12 cellular contexts compared by ENCODE assay signal in genomic region chr2:10167316-10167715, GRCh38. TPM values are rescaled to one million over a fixed set of nuclear protein-coding genes. Genes with fewer than 3 reads are reported as not detected.
DNase-seq lines count a peak whose midpoint lies in the region; ATAC-seq and TF ChIP-seq lines count a peak whose summit lies in the region.
"Had no signal": no experiment of that assay in that cellular context is flagged by ENCODE, and none has a peak within 500 bp of the region (broad histone marks: within the 10 kb centered on the region; RNA-seq: fewer than 3 reads in every experiment).

No MANE protein-coding gene starts in this region.

- peak in 1 of 2 donors; percentile 12 for ATAC-seq in activated naive CD4-positive, alpha-beta T cell treated with anti-CD3 and anti-CD28 coated beads, Interleukin-2, amount 50 U/mL, for 72 hours
- ATAC-seq in effector memory CD8-positive, alpha-beta T cell (replicated peaks), result no peak
- ATAC-seq in HG03565 (IDR thresholded peaks at IDR 0.05; ENCODE audit: unreplicated experiment), result no peak
- ATAC-seq: HCT116 had no signal

- CTCF ChIA-PET in activated naive CD4-positive, alpha-beta T cell treated with anti-CD3 and anti-CD28 coated beads for 36 hours (lab: Charles Lee), result no interaction called here

- no peaks in the 10 kb centered on the region for H3K9me3 Mint-ChIP-seq in activated naive CD4-positive, alpha-beta T cell treated with anti-CD3 and anti-CD28 coated beads, Interleukin-2, amount 50 U/mL, for 72 hours
- H3K9me3 Mint-ChIP-seq in activated naive CD4-positive, alpha-beta T cell treated with anti-CD3 and anti-CD28 coated beads for 36 hours, result no peaks in the 10 kb centered on the region
- H3K9me3 Mint-ChIP-seq in effector memory CD8-positive, alpha-beta T cell, result no peaks in the 10 kb centered on the region
- no peaks in the 10 kb centered on the region for H3K9me3 Mint-ChIP-seq in nephron progenitor cell

- no peaks in the 10 kb centered on the region for H3K27me3 Mint-ChIP-seq in activated naive CD4-positive, alpha-beta T cell treated with anti-CD3 and anti-CD28 coated beads for 36 hours (ENCODE audit: low read depth)
- H3K27me3 Mint-ChIP-seq in effector memory CD8-positive, alpha-beta T cell, result no peaks in the 10 kb centered on the region
- H3K27me3 Mint-ChIP-seq in nephron progenitor cell (ENCODE audit: low read depth, poor library complexity), result no peaks in the 10 kb centered on the region

- H3K36me3 Mint-ChIP-seq in activated naive CD4-positive, alpha-beta T cell treated with anti-CD3 and anti-CD28 coated beads, Interleukin-2, amount 50 U/mL, for 72 hours, result peaks cover 6 to 9% of the 10 kb centered on the region in 2 donors
- peaks cover 7% of the 10 kb centered on the region for H3K36me3 Mint-ChIP-seq in activated naive CD4-positive, alpha-beta T cell treated with anti-CD3 and anti-CD28 coated beads for 36 hours (ENCODE audit: low read depth)
- H3K36me3 Mint-ChIP-seq in effector memory CD8-positive, alpha-beta T cell (ENCODE audit: insufficient read depth), result peaks cover 6% of the 10 kb centered on the region
- no peaks in the 10 kb centered on the region for H3K36me3 Mint-ChIP-seq in nephron progenitor cell (ENCODE audit: low read depth)

- no peaks in the 10 kb centered on the region for H3K4me1 Mint-ChIP-seq in activated naive CD4-positive, alpha-beta T cell treated with anti-CD3 and anti-CD28 coated beads for 36 hours (ENCODE audit: low read depth)
- H3K4me1 Mint-ChIP-seq in effector memory CD8-positive, alpha-beta T cell (ENCODE audit: low read depth in 2 of 2), result peaks cover 0 to 4% of the 10 kb centered on the region in 2 donors
- peaks cover 71% of the 10 kb centered on the region for H3K4me1 Mint-ChIP-seq in nephron progenitor cell

- no peak for TF ChIP-seq CTCF in nephron progenitor cell (IDR thresholded peaks at IDR 0.05)

- peak overlapping the region; percentile 44 to 75 for H3K27ac Mint-ChIP-seq in activated naive CD4-positive, alpha-beta T cell treated with anti-CD3 and anti-CD28 coated beads, Interleukin-2, amount 50 U/mL, for 72 hours
- no peak overlapping the region for H3K27ac Mint-ChIP-seq in activated naive CD4-positive, alpha-beta T cell treated with anti-CD3 and anti-CD28 coated beads for 36 hours
- peak overlapping the region; percentile 55 to 60 for H3K27ac Mint-ChIP-seq in effector memory CD8-positive, alpha-beta T cell
- peak overlapping the region; percentile 87 for H3K27ac Mint-ChIP-seq in nephron progenitor cell

- no peak overlapping the region for H3K4me3 Mint-ChIP-seq in activated naive CD4-positive, alpha-beta T cell treated with anti-CD3 and anti-CD28 coated beads for 36 hours
- no peak overlapping the region for H3K4me3 Mint-ChIP-seq in effector memory CD8-positive, alpha-beta T cell
- H3K4me3 Mint-ChIP-seq in nephron progenitor cell, result no peak overlapping the region

- no peak for DNase-seq in activated naive CD4-positive, alpha-beta T cell treated with anti-CD3 and anti-CD28 coated beads, Interleukin-2, amount 50 U/mL, for 72 hours (ENCODE audit: low spot score in 2 of 2)
- no peak for DNase-seq in activated naive CD4-positive, alpha-beta T cell treated with anti-CD3 and anti-CD28 coated beads for 36 hours
- DNase-seq in effector memory CD8-positive, alpha-beta T cell, result no peak
- no peak for DNase-seq in nephron progenitor cell
- no peak for DNase-seq in stimulated activated CD4-positive, alpha-beta T cell treated with anti-CD3 and anti-CD28 coated beads, Interleukin-15, amount 100 ng/mL, for 24 hours
- DNase-seq in NCI-H1694 (lab: John Stamatoyannopoulos, UW), result no peak
- DNase-seq: C1 segment of cervical spinal cord, DMS153, EL, NCI-H748 treated with DMSO at 0.1 percent for 48 hours had no signal

- intact Hi-C loops in activated naive CD4-positive, alpha-beta T cell treated with anti-CD3 and anti-CD28 coated beads for 36 hours (cut with micrococcal nuclease), result no loop called here

RNA-seq across cellular contexts. Expression of gene RRM2, which starts 44.8 kb away (rescaled TPM):
- 100 to 1,000 TPM; 413 to 682 TPM for total RNA-seq in activated naive CD4-positive, alpha-beta T cell treated with anti-CD3 and anti-CD28 coated beads, Interleukin-2, amount 50 U/mL, for 72 hours
- total RNA-seq in activated naive CD4-positive, alpha-beta T cell treated with anti-CD3 and anti-CD28 coated beads for 36 hours, result 100 to 1,000 TPM; 466 to 514 TPM
